In genomic region chr10:78254013-78254412, GRCh38 we compare ENCODE assay signal across 1 cellular context.
TF ChIP-seq lines count a peak whose summit lies in the region.

No MANE protein-coding gene starts in this region.

TF ChIP-seq in A549, 52 proteins besides CTCF, POLR2A, EP300 and RAD21 (continued from another document):
- TF ChIP-seq, protein P1, sequence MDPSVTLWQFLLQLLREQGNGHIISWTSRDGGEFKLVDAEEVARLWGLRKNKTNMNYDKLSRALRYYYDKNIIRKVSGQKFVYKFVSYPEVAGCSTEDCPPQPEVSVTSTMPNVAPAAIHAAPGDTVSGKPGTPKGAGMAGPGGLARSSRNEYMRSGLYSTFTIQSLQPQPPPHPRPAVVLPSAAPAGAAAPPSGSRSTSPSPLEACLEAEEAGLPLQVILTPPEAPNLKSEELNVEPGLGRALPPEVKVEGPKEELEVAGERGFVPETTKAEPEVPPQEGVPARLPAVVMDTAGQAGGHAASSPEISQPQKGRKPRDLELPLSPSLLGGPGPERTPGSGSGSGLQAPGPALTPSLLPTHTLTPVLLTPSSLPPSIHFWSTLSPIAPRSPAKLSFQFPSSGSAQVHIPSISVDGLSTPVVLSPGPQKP (IDR thresholded peaks at IDR 0.05; ENCODE audit: low read depth, low read length): no peak
- TF ChIP-seq PBX3 (IDR thresholded peaks at IDR 0.05): no peak
- no peak for TF ChIP-seq POLR2AphosphoS2 (conservative IDR thresholded peaks at IDR 0.05; ENCODE audit: low read length)
- TF ChIP-seq FOSL2 (IDR thresholded peaks at IDR 0.05): no peak
- no peak for TF ChIP-seq FOSL2 (CRISPR knock-in tag; IDR thresholded peaks at IDR 0.05)
- no peak for TF ChIP-seq KDM5A (IDR thresholded peaks at IDR 0.05)
- TF ChIP-seq FOSB (CRISPR knock-in tag; IDR thresholded peaks at IDR 0.05): no peak
- no peak for TF ChIP-seq EHF (CRISPR knock-in tag; IDR thresholded peaks at IDR 0.05)
- TF ChIP-seq ESRRA (IDR thresholded peaks at IDR 0.05; ENCODE audit: borderline replicate concordance, low read length): no peak
- no peak for TF ChIP-seq MAX (IDR thresholded peaks at IDR 0.05)
